Comparison of ENCODE assay signal across 8 cellular contexts in genomic region chr12:89709157-89709993, GRCh38. TPM values are rescaled to one million over a fixed set of nuclear protein-coding genes. Genes with fewer than 3 reads are reported as not detected.
A peak's percentile ranks its signal among the peaks of the same experiment; 100 is the strongest.
DNase-seq lines count a peak whose midpoint lies in the region; ATAC-seq and TF ChIP-seq lines count a peak whose summit lies in the region.

No MANE protein-coding gene starts in this region.

- peaks cover 3% of the 10 kb centered on the region for H3K36me3 Mint-ChIP-seq in CD4-positive, CD25-positive, alpha-beta regulatory T cell

- H3K27ac ChIP-seq in CD4-positive, CD25-positive, alpha-beta regulatory T cell (ENCODE audit: insufficient read depth, low read length, poor library complexity, severe bottlenecking): peak overlapping the region; percentile 93
- H3K27ac ChIP-seq in liver (ENCODE audit: low read depth in 1 of 2, low read length in 2 of 2): peak overlapping the region; percentile 80 to 95

- peaks cover 40% of the 10 kb centered on the region for H3K4me1 ChIP-seq in CD4-positive, CD25-positive, alpha-beta regulatory T cell (ENCODE audit: control insufficient read depth, insufficient read depth, low read length, poor library complexity, severe bottlenecking)
- H3K4me1 ChIP-seq in liver (ENCODE audit: control insufficient read depth in 4 of 4, insufficient read depth in 4 of 4, low read length in 3 of 4): peaks cover 0 to 16% (median 7%) of the 10 kb centered on the region in 4 donors

- peak overlapping the region; percentile 96 to 98 (median 97) for H3K27ac Mint-ChIP-seq in CD4-positive, CD25-positive, alpha-beta regulatory T cell

- H3K27me3 Mint-ChIP-seq in CD4-positive, CD25-positive, alpha-beta regulatory T cell: peaks cover 18% of the 10 kb centered on the region

- peak overlapping the region; percentile 88 for H3K4me3 ChIP-seq in CD4-positive, CD25-positive, alpha-beta regulatory T cell (ENCODE audit: low read depth, low read length)
- peak overlapping the region; percentile 84 to 98 (median 87) for H3K4me3 ChIP-seq in liver (ENCODE audit: low read depth in 1 of 3, low read length in 3 of 3)

- peak; percentile 78 to 80 for ATAC-seq in CD4-positive, CD25-positive, alpha-beta regulatory T cell (ENCODE audit: low read depth in 2 of 2)
- peak; percentile 58 for ATAC-seq in GM19438 (IDR thresholded peaks at IDR 0.05; ENCODE audit: low read depth, unreplicated experiment)
- peak; percentile 65 for ATAC-seq in HG03571 (IDR thresholded peaks at IDR 0.05; ENCODE audit: unreplicated experiment)

- peak overlapping the region; percentile 92 to 98 (median 96) for H3K4me3 Mint-ChIP-seq in CD4-positive, CD25-positive, alpha-beta regulatory T cell

- TF ChIP-seq RAD21 in liver (IDR thresholded peaks at IDR 0.05): no peak

- peaks cover 0 to 4% of the 10 kb centered on the region in 2 experiments for H3K9me3 ChIP-seq in CD4-positive, CD25-positive, alpha-beta regulatory T cell (ENCODE audit: control insufficient read depth in 2 of 2, low read length in 2 of 2)
- no peaks in the 10 kb centered on the region for H3K9me3 ChIP-seq in liver (ENCODE audit: control insufficient read depth in 4 of 4, low read length in 3 of 4)

- no peak for TF ChIP-seq CTCF in liver (IDR thresholded peaks at IDR 0.05; ENCODE audit: low read depth, low read length, missing input control)

- DNase-seq in CD4-positive, CD25-positive, alpha-beta regulatory T cell: peak; percentile 98 to 99 (median 99)
- peak; percentile 99 for DNase-seq in NCI-H774 (lab: John Stamatoyannopoulos, UW)
- DNase-seq in activated CD4-positive, alpha-beta T cell treated with anti-CD3 and anti-CD28 coated beads, Interleukin-2, amount 50 U/mL, for 48 hours: peak; percentile 98
- DNase-seq in dermis microvascular lymphatic vessel endothelial cell (ENCODE audit: low read depth in 2 of 2): peak; percentile 97 to 99
- DNase-seq in stimulated activated CD4-positive, alpha-beta T cell treated with anti-CD3 and anti-CD28 coated beads, Interleukin-4, amount 100 ng/mL, for 1 hour: peak; percentile 98

- under 1% methylated on average over 102 of the region's 102 CpGs for WGBS in liver

- peaks cover 0 to 8% (median 0%) of the 10 kb centered on the region in 7 donors for H3K9me3 Mint-ChIP-seq in CD4-positive, CD25-positive, alpha-beta regulatory T cell

- H3K27me3 ChIP-seq in CD4-positive, CD25-positive, alpha-beta regulatory T cell (ENCODE audit: control insufficient read depth, insufficient read depth, low read length): no peaks in the 10 kb centered on the region
- no peaks in the 10 kb centered on the region for H3K27me3 ChIP-seq in liver (ENCODE audit: control insufficient read depth in 4 of 4, insufficient read depth in 4 of 4, low read length in 3 of 4)

- H3K4me1 Mint-ChIP-seq in CD4-positive, CD25-positive, alpha-beta regulatory T cell: peaks cover 35 to 61% (median 37%) of the 10 kb centered on the region in 4 donors

- H3K36me3 ChIP-seq in CD4-positive, CD25-positive, alpha-beta regulatory T cell (ENCODE audit: control insufficient read depth, insufficient read depth, low read length): no peaks in the 10 kb centered on the region
- no peaks in the 10 kb centered on the region for H3K36me3 ChIP-seq in liver (ENCODE audit: control insufficient read depth in 4 of 4, insufficient read depth in 3 of 4, low read depth in 1 of 4, low read length in 3 of 4)

- H3K9ac ChIP-seq in liver (ENCODE audit: low read depth in 1 of 2, low read length in 2 of 2): peak overlapping the region; percentile 67 to 77

TF ChIP-seq in liver, 16 proteins besides CTCF, POLR2A, EP300 and RAD21:
- TF ChIP-seq RXRA (IDR thresholded peaks at IDR 0.05) (peak; percentile 33 to 40), JUND (IDR thresholded peaks at IDR 0.05) (peak; percentile 46 to 52), NR2F2 (IDR thresholded peaks at IDR 0.05) (no peak), HNF4A (conservative IDR thresholded peaks at IDR 0.05) (no peak), EGR1 (IDR thresholded peaks at IDR 0.05; ENCODE audit: low read depth in 2 of 2) (peak; percentile 94 to 99), FOXA2 (IDR thresholded peaks at IDR 0.05) (no peak), ZBTB33 (IDR thresholded peaks at IDR 0.05) (peak; percentile 24), MAX (IDR thresholded peaks at IDR 0.05) (no peak), YY1 (IDR thresholded peaks at IDR 0.05) (peak; percentile 75), ATF3 (IDR thresholded peaks at IDR 0.05) (no peak), HNF4G (IDR thresholded peaks at IDR 0.05) (no peak), GABPA (IDR thresholded peaks at IDR 0.05 in 1 of 2, conservative IDR thresholded peaks at IDR 0.05 in 1 of 2) (no peak), FOXA1 (IDR thresholded peaks at IDR 0.05) (peak; percentile 59), SP1 (IDR thresholded peaks at IDR 0.05) (peak; percentile 89), TAF1 (conservative IDR thresholded peaks at IDR 0.05) (peak; percentile 79), REST (IDR thresholded peaks at IDR 0.05) (peak; percentile 92)
TF ChIP-seq in liver: peak in this region for 9.

RNA-seq across cellular contexts. Expression of gene ATP2B1, which starts 0.7 kb away (rescaled TPM):
- 189 TPM for total RNA-seq in CD4-positive, CD25-positive, alpha-beta regulatory T cell
- polyA plus RNA-seq in CD4-positive, CD25-positive, alpha-beta regulatory T cell: 10 to 100 TPM; 51.1 to 78.6 (median 66.4) TPM
- 14.5 and 21.7 TPM in 2 replicates for total RNA-seq in dermis microvascular lymphatic vessel endothelial cell
- 10 to 100 TPM; 26.0 to 41.1 TPM for total RNA-seq in liver
- polyA plus RNA-seq in liver: 10 to 100 TPM in 1 of 2 donors, 1 to 10 TPM in 1; 7.3 to 19.6 TPM

Comparison
In these comparisons a context has a peak if more than half of its experiments do, and no peak if none do; other contexts are left out.
1. Peak in every context shown above with its lines: DNase-seq, ATAC-seq, H3K4me3 ChIP-seq and H3K27ac ChIP-seq.